In the genomic region with DNA sequence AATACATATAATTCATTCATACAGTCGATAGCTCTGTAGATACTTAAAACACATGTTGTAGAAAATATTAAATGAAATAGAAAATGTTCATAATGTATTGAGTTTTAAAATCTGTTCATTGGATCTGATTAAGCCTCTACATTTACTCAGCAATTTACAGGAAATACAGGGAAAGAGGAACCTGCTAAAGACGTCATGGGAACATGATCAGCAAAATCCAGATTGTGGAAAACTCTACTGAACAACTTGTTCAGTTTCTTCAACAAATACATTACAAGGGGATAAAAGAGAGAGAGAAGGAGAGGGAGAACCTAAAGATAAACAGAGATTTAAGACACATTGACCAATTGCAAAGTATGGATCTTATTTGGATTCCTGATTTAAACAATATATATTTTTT, we compare ENCODE assay signal across 23 cellular contexts.
"Had no signal": no experiment of that assay in that cellular context is flagged by ENCODE, and none has a peak within 500 bp of the region (broad histone marks: within the 10 kb centered on the region; RNA-seq: fewer than 3 reads in every experiment).

No MANE protein-coding gene starts in this region.

- H3K27me3 Mint-ChIP-seq: activated CD4-positive, alpha-beta T cell treated with anti-CD3 and anti-CD28 coated beads for 36 hours; activated CD8-positive, alpha-beta memory T cell treated with anti-CD3 and anti-CD28 coated beads, Interleukin-2, amount 10 ng/mL, durations not matched to agents 7 days and 5 days; activated naive CD8-positive, alpha-beta T cell treated with anti-CD3 and anti-CD28 coated beads for 36 hours; naive B cell; progenitor cell of endocrine pancreas; stimulated activated naive CD8-positive, alpha-beta T cell treated with anti-CD3 and anti-CD28 coated beads, Interleukin-15, Interleukin-2, amounts not matched to agents 100 ng/mL and 50 ng/mL, for 24 hours; T-helper 17 cell had no signal

- ATAC-seq: activated CD4-positive, alpha-beta T cell treated with anti-CD3 and anti-CD28 coated beads for 36 hours; activated CD8-positive, alpha-beta memory T cell treated with anti-CD3 and anti-CD28 coated beads, Interleukin-2, amount 10 ng/mL, durations not matched to agents 7 days and 5 days; activated CD8-positive, alpha-beta T cell treated with anti-CD3 and anti-CD28 coated beads, Interleukin-2, amount 10 ng/mL, durations not matched to agents 7 days and 5 days; body of pancreas; gastrocnemius medialis; T-helper 17 cell had no signal

- FAIRE-seq: colon had no signal

- DNase-seq: activated CD4-positive, alpha-beta T cell treated with anti-CD3 and anti-CD28 coated beads for 36 hours; activated CD4-positive, CD25-positive, alpha-beta regulatory T cell; activated CD8-positive, alpha-beta T cell treated with anti-CD3 and anti-CD28 coated beads, Interleukin-2, amount 10 ng/mL, durations not matched to agents 7 days and 5 days; activated naive CD4-positive, alpha-beta T cell; activated naive CD8-positive, alpha-beta T cell treated with anti-CD3 and anti-CD28 coated beads for 36 hours; activated T-cell treated with anti-CD3 and anti-CD28 coated beads, Interleukin-2, amount 50 U/mL, for 48 hours; aorta; body of pancreas; dorsolateral prefrontal cortex; effector memory CD4-positive, alpha-beta T cell; gastrocnemius medialis; glutamatergic neuron; left ventricle myocardium inferior; naive B cell; nephron progenitor cell; stimulated activated CD4-positive, alpha-beta T cell treated with anti-CD3 and anti-CD28 coated beads, Interleukin-4, amount 100 ng/mL, for 1 hour; T-helper 17 cell; T1000 had no signal

- H3K9me3 Mint-ChIP-seq: nephron progenitor cell had no signal

- H3K36me3 Mint-ChIP-seq: mesothelial cell of epicardium had no signal

- H3K27ac Mint-ChIP-seq: activated CD4-positive, alpha-beta T cell treated with anti-CD3 and anti-CD28 coated beads for 36 hours; activated CD8-positive, alpha-beta memory T cell treated with anti-CD3 and anti-CD28 coated beads, Interleukin-2, amount 10 ng/mL, durations not matched to agents 7 days and 5 days; activated CD8-positive, alpha-beta T cell treated with anti-CD3 and anti-CD28 coated beads, Interleukin-2, amount 10 ng/mL, durations not matched to agents 7 days and 5 days; activated naive CD8-positive, alpha-beta T cell treated with anti-CD3 and anti-CD28 coated beads for 36 hours; mesothelial cell of epicardium; nephron progenitor cell; progenitor cell of endocrine pancreas; stimulated activated naive CD8-positive, alpha-beta T cell treated with anti-CD3 and anti-CD28 coated beads, Interleukin-15, Interleukin-2, amounts not matched to agents 100 ng/mL and 50 ng/mL, for 24 hours; T-helper 17 cell had no signal

- H3K4me3 Mint-ChIP-seq: activated CD4-positive, alpha-beta T cell treated with anti-CD3 and anti-CD28 coated beads for 36 hours; activated CD8-positive, alpha-beta memory T cell treated with anti-CD3 and anti-CD28 coated beads, Interleukin-2, amount 10 ng/mL, durations not matched to agents 7 days and 5 days; activated CD8-positive, alpha-beta T cell treated with anti-CD3 and anti-CD28 coated beads, Interleukin-2, amount 10 ng/mL, durations not matched to agents 7 days and 5 days; activated naive CD8-positive, alpha-beta T cell treated with anti-CD3 and anti-CD28 coated beads for 36 hours; mesothelial cell of epicardium; naive B cell; nephron progenitor cell; stimulated activated naive CD8-positive, alpha-beta T cell treated with anti-CD3 and anti-CD28 coated beads, Interleukin-15, Interleukin-2, amounts not matched to agents 100 ng/mL and 50 ng/mL, for 24 hours; T-helper 17 cell had no signal
